ENCODE assay signal across 8 cellular contexts in the genomic region with DNA sequence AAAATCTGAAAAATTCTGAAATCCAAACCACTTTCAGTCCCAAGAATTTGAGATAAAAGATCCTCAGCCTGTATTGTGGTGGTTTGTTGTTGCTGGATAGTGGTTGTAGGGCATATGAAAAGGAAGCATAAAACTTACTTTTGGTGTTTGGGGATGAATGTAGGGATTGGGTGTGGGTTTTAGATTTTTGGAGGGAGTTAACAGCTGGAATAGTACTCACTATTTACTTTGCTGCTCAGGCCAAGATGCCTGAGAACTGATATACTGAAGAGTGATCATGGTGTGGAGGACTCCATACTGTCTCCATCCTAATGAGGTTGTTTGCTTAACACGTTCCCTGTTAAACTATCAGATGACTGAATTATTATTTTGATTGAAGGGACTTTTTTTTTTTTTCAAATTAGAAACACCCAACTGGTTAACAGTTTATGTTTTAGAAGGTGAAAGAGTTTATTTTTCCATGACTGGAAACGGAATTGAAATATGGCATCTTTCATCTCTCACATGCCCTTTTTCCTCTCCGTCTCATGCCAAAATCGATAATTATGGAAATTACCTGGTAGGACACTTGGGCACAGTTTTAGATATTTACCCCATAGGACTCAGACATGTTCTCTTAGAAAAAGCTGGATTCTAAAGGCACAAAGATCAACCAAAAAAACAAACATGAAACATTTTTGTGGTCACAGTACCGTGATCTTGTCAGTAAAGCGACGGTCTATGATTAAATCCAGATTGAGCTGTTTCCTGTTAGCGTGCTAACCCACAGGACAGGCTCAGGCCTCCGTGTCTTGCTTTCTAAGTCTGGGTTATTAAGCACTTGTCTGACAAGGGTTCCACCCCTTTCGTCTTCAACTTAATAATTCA. TPM values are rescaled to one million over a fixed set of nuclear protein-coding genes. Genes with fewer than 3 reads are reported as not detected.
DNase-seq lines count a peak whose midpoint lies in the region; ATAC-seq and TF ChIP-seq lines count a peak whose summit lies in the region.

No MANE protein-coding gene starts in this region.

- DNase-seq in CD8-positive, alpha-beta memory T cell = no peak
- peak; percentile 19 for DNase-seq in GM19240 (ENCODE audit: insufficient read length, low spot score)
- no peak for DNase-seq in esophagus muscularis mucosa (ENCODE audit: extremely low spot score)
- no peak for DNase-seq in superior temporal gyrus (ENCODE audit: extremely low spot score)
- no peak for DNase-seq in NCI-H1436 treated with DMSO at 0.1 percent for 48 hours (lab: John Stamatoyannopoulos, UW)

- TF ChIP-seq POLR2A in esophagus muscularis mucosa (IDR thresholded peaks at IDR 0.05; ENCODE audit: low read depth) = no peak

- H2AFZ ChIP-seq in parathyroid adenoma = no peak overlapping the region

- no peak overlapping the region for H3K4me2 ChIP-seq in parathyroid adenoma (ENCODE audit: low read length)

- peaks cover 0 to 4% (median 0%) of the 10 kb centered on the region in 3 donors for H3K36me3 Mint-ChIP-seq in CD8-positive, alpha-beta memory T cell
- H3K36me3 Mint-ChIP-seq in T-helper 1 cell treated with Interleukin-12 subunit alpha and Interleukin-12 subunit beta and Interleukin-4 antibody, amounts not matched to agents 30 μg/mL and 1 μg/mL, for 36 hours (ENCODE audit: low read depth) = peaks cover 7% of the 10 kb centered on the region

- peak; percentile 85 for ATAC-seq in HG03342 (IDR thresholded peaks at IDR 0.05; ENCODE audit: unreplicated experiment)

- no peak for TF ChIP-seq EP300 in esophagus muscularis mucosa (IDR thresholded peaks at IDR 0.05)

- H3K27ac ChIP-seq in CD8-positive, alpha-beta memory T cell (ENCODE audit: low read depth, low read length) = no peak overlapping the region
- H3K27ac ChIP-seq in esophagus muscularis mucosa (replicated peaks in 1 of 4) (peak overlapping the region; percentile 56 to 78 (median 62)), parathyroid adenoma (peak overlapping the region; percentile 51)

- no peaks in the 10 kb centered on the region for H3K4me1 ChIP-seq in CD8-positive, alpha-beta memory T cell (ENCODE audit: insufficient read depth, low read length)
- H3K4me1 ChIP-seq in esophagus muscularis mucosa = peaks cover 22 to 50% (median 45%) of the 10 kb centered on the region in 4 donors
- no peaks in the 10 kb centered on the region for H3K4me1 ChIP-seq in parathyroid adenoma

- no peak for TF ChIP-seq CTCF in esophagus muscularis mucosa (IDR thresholded peaks at IDR 0.05)
- no peak for TF ChIP-seq CTCF in parathyroid adenoma (IDR thresholded peaks at IDR 0.05)

- no peaks in the 10 kb centered on the region for H3K36me3 ChIP-seq in CD8-positive, alpha-beta memory T cell (ENCODE audit: insufficient read depth, low read length)
- H3K36me3 ChIP-seq in esophagus muscularis mucosa = no peaks in the 10 kb centered on the region
- H3K36me3 ChIP-seq in parathyroid adenoma (ENCODE audit: control insufficient read depth, insufficient read depth, low read length) = no peaks in the 10 kb centered on the region

- H3K27me3 Mint-ChIP-seq in CD8-positive, alpha-beta memory T cell = no peaks in the 10 kb centered on the region
- H3K27me3 Mint-ChIP-seq in T-helper 1 cell treated with Interleukin-12 subunit alpha and Interleukin-12 subunit beta and Interleukin-4 antibody, amounts not matched to agents 30 μg/mL and 1 μg/mL, for 36 hours (ENCODE audit: low read depth) = no peaks in the 10 kb centered on the region

- intact Hi-C loops in esophagus muscularis mucosa (cut with DNase I) = no loop called here

- H3K4me3 Mint-ChIP-seq in CD8-positive, alpha-beta memory T cell = peak overlapping the region in 4 of 7 donors; percentile 31 to 65 (median 52)
- peak overlapping the region; percentile 71 for H3K4me3 Mint-ChIP-seq in T-helper 1 cell treated with Interleukin-12 subunit alpha and Interleukin-12 subunit beta and Interleukin-4 antibody, amounts not matched to agents 30 μg/mL and 1 μg/mL, for 36 hours

- H3K79me2 ChIP-seq in parathyroid adenoma = no peaks in the 10 kb centered on the region

- H3K27ac Mint-ChIP-seq in CD8-positive, alpha-beta memory T cell = peak overlapping the region in 3 of 8 donors; percentile 13 to 54 (median 50)
- peak overlapping the region; percentile 89 for H3K27ac Mint-ChIP-seq in T-helper 1 cell treated with Interleukin-12 subunit alpha and Interleukin-12 subunit beta and Interleukin-4 antibody, amounts not matched to agents 30 μg/mL and 1 μg/mL, for 36 hours

- no peak overlapping the region for H3K9ac ChIP-seq in parathyroid adenoma

- no peak overlapping the region for H3K4me3 ChIP-seq in CD8-positive, alpha-beta memory T cell (ENCODE audit: low read length)
- H3K4me3 ChIP-seq in esophagus muscularis mucosa (peak overlapping the region; percentile 10 to 32 (median 28)), parathyroid adenoma (ENCODE audit: low read depth, low read length) (no peak overlapping the region)

- CTCF ChIA-PET in CD8-positive, alpha-beta memory T cell (lab: Charles Lee) = interaction anchor here (1.2 kb wide), 1 partner anchor 74 kb away, joined by 6 read pairs; no protein-coding TSS in a partner anchor

- WGBS in esophagus muscularis mucosa = 22% methylated on average over 10 of the region's 10 CpGs

- no peaks in the 10 kb centered on the region for H3K9me3 ChIP-seq in CD8-positive, alpha-beta memory T cell (ENCODE audit: low read length)
- H3K9me3 ChIP-seq in esophagus muscularis mucosa (no peaks in the 10 kb centered on the region), parathyroid adenoma (ENCODE audit: control insufficient read depth, low read length) (no peaks in the 10 kb centered on the region)

- POLR2A ChIA-PET in CD8-positive, alpha-beta memory T cell (lab: Charles Lee) = no interaction called here

- peaks cover 6 to 18% (median 17%) of the 10 kb centered on the region in 3 donors for H3K4me1 Mint-ChIP-seq in CD8-positive, alpha-beta memory T cell
- peaks cover 29% of the 10 kb centered on the region for H3K4me1 Mint-ChIP-seq in T-helper 1 cell treated with Interleukin-12 subunit alpha and Interleukin-12 subunit beta and Interleukin-4 antibody, amounts not matched to agents 30 μg/mL and 1 μg/mL, for 36 hours (ENCODE audit: low read depth)

- no peaks in the 10 kb centered on the region for H3K27me3 ChIP-seq in CD8-positive, alpha-beta memory T cell (ENCODE audit: insufficient read depth, low read length, poor library complexity, severe bottlenecking)
- no peaks in the 10 kb centered on the region for H3K27me3 ChIP-seq in esophagus muscularis mucosa
- H3K27me3 ChIP-seq in parathyroid adenoma (ENCODE audit: control insufficient read depth, insufficient read depth, low read length) = no peaks in the 10 kb centered on the region

- H3K9me3 Mint-ChIP-seq in CD8-positive, alpha-beta memory T cell = no peaks in the 10 kb centered on the region
- H3K9me3 Mint-ChIP-seq in T-helper 1 cell treated with Interleukin-12 subunit alpha and Interleukin-12 subunit beta and Interleukin-4 antibody, amounts not matched to agents 30 μg/mL and 1 μg/mL, for 36 hours = no peaks in the 10 kb centered on the region

RNA-seq across cellular contexts. Expression of gene RGL1, which starts 37.3 kb away (rescaled TPM):
- 1 to 10 TPM; 3.3 TPM for total RNA-seq in CD8-positive, alpha-beta memory T cell
- 0.97 TPM for polyA plus RNA-seq in CD8-positive, alpha-beta memory T cell
- total RNA-seq in esophagus muscularis mucosa = 10 to 100 TPM; 31.5 to 51.5 (median 37.5) TPM

Comparison
In these comparisons a context has a peak if more than half of its experiments do, and no peak if none do; other contexts are left out.
1. H3K4me3 ChIP-seq: peak in esophagus muscularis mucosa (4 of 4); none in CD8-positive, alpha-beta memory T cell (single experiment) and parathyroid adenoma (single experiment).
2. RNA of gene RGL1, which starts 37.3 kb away (total RNA-seq): 31.5 to 51.5 TPM in esophagus muscularis mucosa; 3.3 TPM in CD8-positive, alpha-beta memory T cell; every median in the first group is over 4 times any median in the second.